ENCODE assay signal across 9 cellular contexts in the genomic region with DNA sequence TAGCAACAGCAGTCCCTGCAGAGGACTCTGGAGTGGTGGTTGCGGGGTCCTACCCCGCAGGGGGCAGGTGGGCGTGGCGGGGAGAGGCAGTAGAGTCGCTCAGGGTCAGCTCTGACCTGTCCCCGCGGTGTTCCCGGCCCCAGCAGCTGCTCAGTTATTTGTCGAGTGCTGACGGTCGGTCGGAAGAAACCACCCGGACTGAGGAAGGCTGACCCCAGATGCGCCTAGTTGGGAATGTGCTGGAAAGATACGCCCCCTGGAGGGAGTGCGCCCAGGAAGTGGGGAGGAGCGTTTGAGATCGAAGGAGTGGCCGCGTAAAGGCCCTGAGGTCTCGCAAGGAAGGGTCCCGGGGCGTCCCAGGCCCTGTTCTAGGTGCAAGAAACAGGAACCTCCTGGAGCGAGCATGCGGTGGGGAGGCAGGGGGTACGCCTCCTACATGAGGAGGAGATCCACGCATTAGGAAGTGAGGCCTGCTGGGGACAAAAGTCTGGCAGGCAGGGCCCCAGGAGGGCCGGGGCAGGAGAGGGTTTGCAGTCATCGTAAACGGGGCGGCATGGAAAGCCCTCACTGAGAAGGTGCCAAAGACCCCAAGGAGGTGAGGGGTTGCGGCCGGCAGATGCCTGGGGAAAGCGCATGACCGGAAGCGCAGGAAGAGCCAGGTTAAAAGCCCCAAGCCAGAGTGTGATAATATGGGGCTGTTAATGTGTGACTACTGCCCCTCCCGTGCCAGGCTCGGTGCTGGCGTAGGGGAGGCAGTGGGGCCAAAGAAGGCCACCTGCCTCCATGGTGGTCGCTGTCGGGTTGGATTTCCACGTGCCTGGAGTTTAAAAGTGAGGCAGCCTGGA. TPM values are rescaled to one million over a fixed set of nuclear protein-coding genes. Genes with fewer than 3 reads are reported as not detected.
DNase-seq lines count a peak whose midpoint lies in the region; ATAC-seq and TF ChIP-seq lines count a peak whose summit lies in the region.
"Had no signal": no experiment of that assay in that cellular context is flagged by ENCODE, and none has a peak within 500 bp of the region (broad histone marks: within the 10 kb centered on the region; RNA-seq: fewer than 3 reads in every experiment).

No MANE protein-coding gene starts in this region.

- no peak for TF ChIP-seq EP300 in stomach (IDR thresholded peaks at IDR 0.05)

- TF ChIP-seq CTCF in breast epithelium (IDR thresholded peaks at IDR 0.05) (no peak), MCF 10A (IDR thresholded peaks at IDR 0.05; ENCODE audit: unreplicated experiment) (no peak), cardiac fibroblast (IDR thresholded peaks at IDR 0.05; ENCODE audit: low read depth, low read length) (no peak), stomach (IDR thresholded peaks at IDR 0.05) (no peak)

- POLR2A ChIA-PET in MCF 10A (lab: Yijun Ruan, JAX) = interaction anchor here (0.7 kb wide), 1 partner anchor 20 kb away, joined by 3 read pairs; no protein-coding TSS in a partner anchor
- POLR2A ChIA-PET in activated CD4-positive, alpha-beta T cell treated with anti-CD3 and anti-CD28 coated beads for 36 hours (lab: Charles Lee) = no interaction called here

- H3K36me3 ChIP-seq in breast epithelium (no peaks in the 10 kb centered on the region), stomach (no peaks in the 10 kb centered on the region)

- WGBS in stomach, 5 donors = 3 to 7% (median 5%) methylated on average over 36 to 42 of the region's 42 CpGs

- peak overlapping the region; percentile 27 to 71 (median 57) for H3K4me3 ChIP-seq in breast epithelium
- peak overlapping the region; percentile 8 to 30 for H3K4me3 ChIP-seq in cardiac fibroblast (replicated peaks in 1 of 2; ENCODE audit: low read depth in 2 of 2, low read length in 2 of 2)
- peak overlapping the region; percentile 36 to 42 (median 36) for H3K4me3 ChIP-seq in stomach

- peaks cover 5% of the 10 kb centered on the region for H3K4me1 Mint-ChIP-seq in MCF 10A (ENCODE audit: insufficient read depth, unreplicated experiment)
- peaks cover 17% of the 10 kb centered on the region for H3K4me1 Mint-ChIP-seq in activated CD4-positive, alpha-beta T cell treated with anti-CD3 and anti-CD28 coated beads for 36 hours

- no peak for ATAC-seq in activated CD4-positive, alpha-beta T cell treated with anti-CD3 and anti-CD28 coated beads for 36 hours
- ATAC-seq in HG02642 (IDR thresholded peaks at IDR 0.05; ENCODE audit: poor library complexity, unreplicated experiment) = no peak

- DNase-seq in breast epithelium (ENCODE audit: low spot score in 2 of 2) (peak in 1 of 2 donors; percentile 54), MCF 10A (ENCODE audit: unreplicated experiment) (no peak), cardiac fibroblast (ENCODE audit: low read depth in 2 of 2) (peak in 1 of 2 donors; percentile 61), stomach (peak; percentile 35), NCI-H2107 treated with DMSO at 0.1 percent for 48 hours (lab: John Stamatoyannopoulos, UW; ENCODE audit: unreplicated experiment) (no peak)
- DNase-seq in activated CD4-positive, alpha-beta T cell treated with anti-CD3 and anti-CD28 coated beads for 36 hours = no peak

- H3K9me3 Mint-ChIP-seq in MCF 10A (ENCODE audit: unreplicated experiment) = no peaks in the 10 kb centered on the region
- no peaks in the 10 kb centered on the region for H3K9me3 Mint-ChIP-seq in activated CD4-positive, alpha-beta T cell treated with anti-CD3 and anti-CD28 coated beads for 36 hours (ENCODE audit: low read depth)

- CTCF ChIA-PET in MCF 10A (lab: Yijun Ruan, JAX) = interaction anchor here (0.6 to 3.8 kb wide), 8 partner anchors 9 to 110 kb away, joined by 3 to 24 read pairs (median 4); no protein-coding TSS in a partner anchor
- CTCF ChIA-PET in activated CD4-positive, alpha-beta T cell treated with anti-CD3 and anti-CD28 coated beads for 36 hours (lab: Charles Lee) = interaction anchor here (0.6 to 2.5 kb wide), 9 partner anchors 9 to 1356 kb away, joined by 3 to 10 read pairs (median 3); no protein-coding TSS in a partner anchor

- H3K36me3 Mint-ChIP-seq in MCF 10A (ENCODE audit: insufficient read depth, unreplicated experiment) = no peaks in the 10 kb centered on the region
- no peaks in the 10 kb centered on the region for H3K36me3 Mint-ChIP-seq in activated CD4-positive, alpha-beta T cell treated with anti-CD3 and anti-CD28 coated beads for 36 hours (ENCODE audit: low read depth)

- intact Hi-C loops in breast epithelium (cut with DNase I; ENCODE audit: low total_unique reads) (no loop called here), MCF 10A (cut with micrococcal nuclease) (no loop called here), stomach (cut with DNase I; ENCODE audit: low total_unique reads) (no loop called here)
- intact Hi-C loops in activated CD4-positive, alpha-beta T cell treated with anti-CD3 and anti-CD28 coated beads for 36 hours (cut with DNase I, micrococcal nuclease) = no loop called here

- no peak overlapping the region for H3K27ac Mint-ChIP-seq in MCF 10A (ENCODE audit: low read depth, unreplicated experiment)
- H3K27ac Mint-ChIP-seq in activated CD4-positive, alpha-beta T cell treated with anti-CD3 and anti-CD28 coated beads for 36 hours = no peak overlapping the region

- H3K4me3 Mint-ChIP-seq in MCF 10A (ENCODE audit: unreplicated experiment) = no peak overlapping the region
- no peak overlapping the region for H3K4me3 Mint-ChIP-seq in activated CD4-positive, alpha-beta T cell treated with anti-CD3 and anti-CD28 coated beads for 36 hours

- peaks cover 0 to 4% of the 10 kb centered on the region in 2 donors for H3K27me3 ChIP-seq in breast epithelium
- H3K27me3 ChIP-seq in layer of hippocampus (ENCODE audit: control insufficient read depth, insufficient read depth, low read length) = no peaks in the 10 kb centered on the region
- H3K27me3 ChIP-seq in stomach = peaks cover 0 to 75% (median 21%) of the 10 kb centered on the region in 3 donors

- BruUV-seq in MCF 10A (replicated peaks; lab: Mats Ljungman, UMichigan) = no TSS peak

- TF ChIP-seq POLR2A in breast epithelium (IDR thresholded peaks at IDR 0.05) (no peak), stomach (IDR thresholded peaks at IDR 0.05) (no peak)

- H3K27ac ChIP-seq in breast epithelium (peak overlapping the region; percentile 79 to 89), layer of hippocampus (ENCODE audit: low read depth, low read length) (peak overlapping the region; percentile 12), stomach (peak overlapping the region; percentile 16 to 67 (median 60))

- H3K9me3 ChIP-seq in breast epithelium = no peaks in the 10 kb centered on the region
- H3K9me3 ChIP-seq in stomach = no peaks in the 10 kb centered on the region

- no peaks in the 10 kb centered on the region for H3K27me3 Mint-ChIP-seq in MCF 10A (ENCODE audit: insufficient read depth, unreplicated experiment)
- H3K27me3 Mint-ChIP-seq in activated CD4-positive, alpha-beta T cell treated with anti-CD3 and anti-CD28 coated beads for 36 hours = peaks cover 60% of the 10 kb centered on the region

- H3K4me1 ChIP-seq in breast epithelium (peaks cover 3% of the 10 kb centered on the region in 2 donors), stomach (peaks cover 16 to 36% (median 30%) of the 10 kb centered on the region in 4 donors)

RNA-seq across cellular contexts. Expression of a gene that starts 9.1 kb away (rescaled TPM):
- total RNA-seq in breast epithelium (10 to 100 TPM in 2 of 3 donors, 1 to 10 TPM in 1; 2.2 to 29.7 (median 16.4) TPM), MCF 10A (2022) (not detected in 2 replicates), stomach (10 to 100 TPM in 1 of 5 donors, under 1 TPM in 2, not detected in 2; 0.29 to 22.9 (median 0.89) TPM)
- 1 to 10 TPM; 1.4 to 4.4 (median 3.8) TPM for polyA plus RNA-seq in stomach
- not detected for total RNA-seq in activated CD4-positive, alpha-beta T cell treated with anti-CD3 and anti-CD28 coated beads for 36 hours
- total RNA-seq: activated CD8-positive, alpha-beta memory T cell treated with anti-CD3 and anti-CD28 coated beads for 36 hours had no signal

RNA-seq across cellular contexts. Expression of a gene that starts 24.5 kb away (rescaled TPM):
- total RNA-seq in breast epithelium (under 1 TPM in 2 of 3 donors, not detected in 1; 0.59 to 0.98 TPM), MCF 10A (2022) (not detected in 2 replicates), stomach (under 1 TPM in 1 of 5 donors, not detected in 4; 0.18 TPM)
- under 1 TPM in 1 of 3 donors, not detected in 2; 0.05 TPM for polyA plus RNA-seq in stomach
- total RNA-seq in activated CD4-positive, alpha-beta T cell treated with anti-CD3 and anti-CD28 coated beads for 36 hours = not detected
- total RNA-seq: activated CD8-positive, alpha-beta memory T cell treated with anti-CD3 and anti-CD28 coated beads for 36 hours had no signal

RNA-seq across cellular contexts. Expression of a gene that starts 57.4 kb away (rescaled TPM):
- total RNA-seq in breast epithelium = 10 to 100 TPM; 41.3 to 72.4 (median 58.7) TPM
- 75.6 and 81.5 TPM in 2 replicates for total RNA-seq in MCF 10A (2022)
- 100 to 1,000 TPM in 1 of 5 donors, 10 to 100 TPM in 4; 54.5 to 124 (median 82.0) TPM for total RNA-seq in stomach
- 10 to 100 TPM; 29.6 to 39.3 (median 35.4) TPM for polyA plus RNA-seq in stomach
- total RNA-seq in activated CD4-positive, alpha-beta T cell treated with anti-CD3 and anti-CD28 coated beads for 36 hours = 100 to 1,000 TPM in 1 of 2 experiments, 10 to 100 TPM in 1; 100.0 to 129 TPM

Comparison
In these comparisons a context has a peak if more than half of its experiments do, and no peak if none do; other contexts are left out.
1. H3K27ac ChIP-seq: peak in every context shown above with its lines; median percentile 84 in breast epithelium; 60 in stomach; 12 in layer of hippocampus.